8 cellular contexts compared by ENCODE assay signal in genomic region chr5:137822158-137822764, GRCh38. TPM values are rescaled to one million over a fixed set of nuclear protein-coding genes. Genes with fewer than 3 reads are reported as not detected.
DNase-seq lines count a peak whose midpoint lies in the region; ATAC-seq and TF ChIP-seq lines count a peak whose summit lies in the region.

No MANE protein-coding gene starts in this region.

- H3K9ac ChIP-seq in mammary epithelial cell (ENCODE audit: insufficient read depth, low read length), result no peak overlapping the region

- H2AFZ ChIP-seq in mammary epithelial cell (ENCODE audit: low read depth, low read length), result no peak overlapping the region

- no peaks in the 10 kb centered on the region for H3K36me3 Mint-ChIP-seq in activated CD4-positive, alpha-beta T cell treated with anti-CD3 and anti-CD28 coated beads for 36 hours (ENCODE audit: low read depth)

- H3K27ac ChIP-seq in mammary epithelial cell (ENCODE audit: insufficient read depth, low read depth, low read length) (no peak overlapping the region), right lobe of liver (no peak overlapping the region)

- dilution Hi-C loops in mammary epithelial cell (cut with HindIII; ENCODE audit: low sequenced_read_pairs), result no loop called here

- no peaks in the 10 kb centered on the region for H3K27me3 Mint-ChIP-seq in activated CD4-positive, alpha-beta T cell treated with anti-CD3 and anti-CD28 coated beads for 36 hours

- H3K4me2 ChIP-seq in mammary epithelial cell (ENCODE audit: insufficient read depth, low read depth, low read length), result no peak overlapping the region

- no peak overlapping the region for H3K4me3 Mint-ChIP-seq in activated CD4-positive, alpha-beta T cell treated with anti-CD3 and anti-CD28 coated beads for 36 hours

- H3K4me1 ChIP-seq in mammary epithelial cell (ENCODE audit: insufficient read depth, low read length) (no peaks in the 10 kb centered on the region), right lobe of liver (no peaks in the 10 kb centered on the region)

- 48% methylated on average over 5 of the region's 6 CpGs for WGBS in mammary epithelial cell (ENCODE audit: low coverage, missing lambda C conversion rate)
- WGBS in right lobe of liver (ENCODE audit: insufficient coverage, low coverage, low lambda C conversion rate, missing lambda C conversion rate), result 43% methylated on average over 6 of the region's 6 CpGs

- peaks cover 8% of the 10 kb centered on the region for H3K9me3 Mint-ChIP-seq in activated CD4-positive, alpha-beta T cell treated with anti-CD3 and anti-CD28 coated beads for 36 hours (ENCODE audit: low read depth)

- DNase-seq in activated CD4-positive, alpha-beta T cell treated with anti-CD3 and anti-CD28 coated beads for 36 hours, result peak; percentile 15
- no peak for DNase-seq in activated CD4-positive, alpha-beta T cell treated with anti-CD3 and anti-CD28 coated beads, Interleukin-2, amount 50 U/mL, for 4 hours
- peak; percentile 27 for DNase-seq in NCI-H1694 treated with DMSO at 0.1 percent for 48 hours (lab: John Stamatoyannopoulos, UW)
- peak; percentile 28 for DNase-seq in mammary epithelial cell
- peak in 2 of 3 donors; percentile 33 to 49 for DNase-seq in right lobe of liver
- DNase-seq in middle frontal gyrus (ENCODE audit: extremely low spot score, low spot score), result no peak
- no peak for DNase-seq in NCI-H510A treated with DMSO at 0.1 percent for 48 hours (lab: John Stamatoyannopoulos, UW)

- no peaks in the 10 kb centered on the region for H3K36me3 ChIP-seq in mammary epithelial cell (ENCODE audit: insufficient read depth, low read length)
- H3K36me3 ChIP-seq in right lobe of liver, result no peaks in the 10 kb centered on the region

- peak; percentile 37 to 68 for TF ChIP-seq CTCF in mammary epithelial cell (conservative IDR thresholded peaks at IDR 0.05 in 1 of 2, IDR thresholded peaks at IDR 0.05 in 1 of 2; ENCODE audit: extremely low read depth in 1 of 2, insufficient read depth in 1 of 2, low read depth in 1 of 2, low read length in 2 of 2)
- TF ChIP-seq CTCF in right lobe of liver (IDR thresholded peaks at IDR 0.05), result peak; percentile 41 to 58 (median 46)

- H3K27me3 ChIP-seq in mammary epithelial cell (ENCODE audit: insufficient read depth, low read length), result no peaks in the 10 kb centered on the region
- H3K27me3 ChIP-seq in right lobe of liver, result no peaks in the 10 kb centered on the region

- no peaks in the 10 kb centered on the region for H3K4me1 Mint-ChIP-seq in activated CD4-positive, alpha-beta T cell treated with anti-CD3 and anti-CD28 coated beads for 36 hours

- no peak for TF ChIP-seq POLR2A in right lobe of liver (IDR thresholded peaks at IDR 0.05)

- no peaks in the 10 kb centered on the region for H4K20me1 ChIP-seq in mammary epithelial cell (ENCODE audit: insufficient read depth, low read length)

- in situ Hi-C loops in mammary epithelial cell (cut with MboI; ENCODE audit: low sequenced_read_pairs in 2 of 2), result loop anchor here in 1 of 2 donors (5.0 to 10.0 kb wide), 2 partner anchors 40 to 187 kb away; no protein-coding TSS in a partner anchor

- H3K9me3 ChIP-seq in mammary epithelial cell (replicated peaks; ENCODE audit: insufficient read depth, low read length) (no peaks in the 10 kb centered on the region), right lobe of liver (no peaks in the 10 kb centered on the region)

- H3K79me2 ChIP-seq in mammary epithelial cell (ENCODE audit: insufficient read depth, low read length), result no peaks in the 10 kb centered on the region

- H3K4me3 ChIP-seq in mammary epithelial cell (replicated peaks in 1 of 3; ENCODE audit: insufficient read depth in 1 of 3, low read depth in 2 of 3, low read length in 3 of 3) (no peak overlapping the region), right lobe of liver (no peak overlapping the region)

- POLR2A ChIA-PET in activated CD4-positive, alpha-beta T cell treated with anti-CD3 and anti-CD28 coated beads for 36 hours (lab: Charles Lee), result no interaction called here

- ATAC-seq in activated CD4-positive, alpha-beta T cell treated with anti-CD3 and anti-CD28 coated beads for 36 hours, result no peak
- ATAC-seq in right lobe of liver (peak; percentile 77 to 84 (median 80)), HG03139 (IDR thresholded peaks at IDR 0.05; ENCODE audit: unreplicated experiment) (no peak)

- CTCF ChIA-PET in activated CD4-positive, alpha-beta T cell treated with anti-CD3 and anti-CD28 coated beads for 36 hours (lab: Charles Lee), result no interaction called here
- CTCF ChIA-PET in mammary epithelial cell (lab: Charles Lee; ENCODE audit: low non-redundant PET), result no interaction called here

- H3K27ac Mint-ChIP-seq in activated CD4-positive, alpha-beta T cell treated with anti-CD3 and anti-CD28 coated beads for 36 hours, result no peak overlapping the region

- no TSS peak for BruUV-seq in mammary epithelial cell (replicated peaks; lab: Mats Ljungman, UMichigan)

- intact Hi-C loops in activated CD4-positive, alpha-beta T cell treated with anti-CD3 and anti-CD28 coated beads for 36 hours (cut with DNase I, micrococcal nuclease), result no loop called here
- intact Hi-C loops in mammary epithelial cell (cut with micrococcal nuclease) (loop anchor here (1.0 to 2.0 kb wide), 3 partner anchors 43 to 193 kb away; no protein-coding TSS in a partner anchor), right lobe of liver (cut with DNase I) (no loop called here)

RNA-seq across cellular contexts. Expression of gene MYOT, which starts 45.4 kb away (rescaled TPM):
- total RNA-seq in activated CD4-positive, alpha-beta T cell treated with anti-CD3 and anti-CD28 coated beads for 36 hours, result not detected
- total RNA-seq in mammary epithelial cell (1 to 10 TPM in 1 of 2 donors, under 1 TPM in 1; 0.12 to 3.0 TPM), right lobe of liver (under 1 TPM in 5 of 6 experiments, not detected in 1; 0.31 to 0.88 (median 0.53) TPM)
- 0.75 TPM for polyA plus RNA-seq in mammary epithelial cell
- polyA minus RNA-seq in mammary epithelial cell, result not detected

Comparison
In these comparisons a context has a peak if more than half of its experiments do, and no peak if none do; other contexts are left out.
1. DNase-seq: peak in activated CD4-positive, alpha-beta T cell treated with anti-CD3 and anti-CD28 coated beads for 36 hours (single experiment), NCI-H1694 treated with DMSO at 0.1 percent for 48 hours (single experiment), mammary epithelial cell (single experiment) and right lobe of liver (2 of 3); none in activated CD4-positive, alpha-beta T cell treated with anti-CD3 and anti-CD28 coated beads, Interleukin-2, amount 50 U/mL, for 4 hours (0 of 2), middle frontal gyrus (single experiment) and NCI-H510A treated with DMSO at 0.1 percent for 48 hours (single experiment).
2. ATAC-seq: peak in right lobe of liver (4 of 4); none in activated CD4-positive, alpha-beta T cell treated with anti-CD3 and anti-CD28 coated beads for 36 hours (single experiment) and HG03139 (single experiment).